Comparison of ENCODE assay signal across 8 cellular contexts in genomic region chr19:39407394-39407643, GRCh38. TPM values are rescaled to one million over a fixed set of nuclear protein-coding genes. Genes with fewer than 3 reads are reported as not detected.
DNase-seq lines count a peak whose midpoint lies in the region; ATAC-seq and TF ChIP-seq lines count a peak whose summit lies in the region.

No MANE protein-coding gene starts in this region.

- intact Hi-C loops in dendritic cell treated with granulocyte-macrophage colony-stimulating factor and Interleukin-4, amounts not matched to agents 40 ng/mL and 50 ng/mL, for 4 days (cut with micrococcal nuclease) = no loop called here

- peaks cover 56% of the 10 kb centered on the region for H3K4me1 Mint-ChIP-seq in dendritic cell treated with granulocyte-macrophage colony-stimulating factor and Interleukin-4, amounts not matched to agents 40 ng/mL and 50 ng/mL, for 4 days (ENCODE audit: low read depth)
- H3K4me1 Mint-ChIP-seq in naive thymus-derived CD8-positive, alpha-beta T cell = peaks cover 36 to 71% (median 51%) of the 10 kb centered on the region in 4 donors

- no peaks in the 10 kb centered on the region for H3K27me3 Mint-ChIP-seq in dendritic cell treated with granulocyte-macrophage colony-stimulating factor and Interleukin-4, amounts not matched to agents 40 ng/mL and 50 ng/mL, for 4 days
- H3K27me3 Mint-ChIP-seq in naive thymus-derived CD8-positive, alpha-beta T cell = peaks cover 0 to 8% (median 0%) of the 10 kb centered on the region in 5 donors

- POLR2A ChIA-PET in AG04450 (lab: Yijun Ruan, JAX) = interaction anchor here (3.7 to 3.8 kb wide), 3 partner anchors 9 to 29 kb away, joined by 20 to 27 read pairs (median 22); partner anchors contain the start of genes MED29, PAF1 and RPS16
- POLR2A ChIA-PET in naive thymus-derived CD8-positive, alpha-beta T cell (lab: Charles Lee) = interaction anchor here (1.1 to 9.1 kb wide), 7 partner anchors 10 to 125 kb away, joined by 3 to 183 read pairs (median 17); partner anchors contain the start of genes EID2B, GMFG, MED29 and PAF1

- H3K4me3 ChIP-seq in AG04450 (ENCODE audit: low read depth, low read length) = peak overlapping the region; percentile 93

- H3K27ac Mint-ChIP-seq in dendritic cell treated with granulocyte-macrophage colony-stimulating factor and Interleukin-4, amounts not matched to agents 40 ng/mL and 50 ng/mL, for 4 days = peak overlapping the region; percentile 98
- H3K27ac Mint-ChIP-seq in naive thymus-derived CD8-positive, alpha-beta T cell = peak overlapping the region; percentile 93 to 100 (median 98)

- CTCF ChIA-PET in AG04450 (lab: Charles Lee) = interaction anchor here (2.7 kb wide), 1 partner anchor 9 kb away, joined by 12 read pairs; no protein-coding TSS in a partner anchor

- H3K27ac ChIP-seq in AG04450 (ENCODE audit: low read depth, low read length) = peak overlapping the region; percentile 81

- DNase-seq in AG04450 (ENCODE audit: low read depth, low spot score) (no peak), LHCN-M2 (ENCODE audit: low read depth) (peak; percentile 52), NOMO-1 (lab: John Stamatoyannopoulos, UW; ENCODE audit: unreplicated experiment in 2 of 2) (no peak), NCI-H146 treated with DMSO at 0.1 percent for 48 hours (lab: John Stamatoyannopoulos, UW; ENCODE audit: unreplicated experiment) (no peak)
- peak in 1 of 10 donors; percentile 67 for DNase-seq in naive thymus-derived CD8-positive, alpha-beta T cell
- DNase-seq in activated CD4-positive, alpha-beta T cell treated with anti-CD3 and anti-CD28 coated beads, Interleukin-2, amount 50 U/mL, for 4 hours = no peak

- no peaks in the 10 kb centered on the region for H3K9me3 Mint-ChIP-seq in dendritic cell treated with granulocyte-macrophage colony-stimulating factor and Interleukin-4, amounts not matched to agents 40 ng/mL and 50 ng/mL, for 4 days
- peaks cover 0 to 5% (median 0%) of the 10 kb centered on the region in 9 donors for H3K9me3 Mint-ChIP-seq in naive thymus-derived CD8-positive, alpha-beta T cell

- H3K9me3 ChIP-seq in AG04450 (ENCODE audit: control insufficient read depth, insufficient read depth, low read length) = peaks cover 8% of the 10 kb centered on the region; the same call in 1 of the 2 replicates

- peak overlapping the region; percentile 99 for H3K4me3 Mint-ChIP-seq in dendritic cell treated with granulocyte-macrophage colony-stimulating factor and Interleukin-4, amounts not matched to agents 40 ng/mL and 50 ng/mL, for 4 days
- peak overlapping the region; percentile 79 to 98 (median 94) for H3K4me3 Mint-ChIP-seq in naive thymus-derived CD8-positive, alpha-beta T cell

- H3K36me3 Mint-ChIP-seq in dendritic cell treated with granulocyte-macrophage colony-stimulating factor and Interleukin-4, amounts not matched to agents 40 ng/mL and 50 ng/mL, for 4 days (ENCODE audit: low read depth) = peaks cover 62% of the 10 kb centered on the region
- H3K36me3 Mint-ChIP-seq in naive thymus-derived CD8-positive, alpha-beta T cell = peaks cover 6 to 21% (median 19%) of the 10 kb centered on the region in 3 donors

- no peak for TF ChIP-seq CTCF in AG04450 (IDR thresholded peaks at IDR 0.05; ENCODE audit: low read depth, low read length)

- ATAC-seq in naive thymus-derived CD8-positive, alpha-beta T cell = no peak
- ATAC-seq in GM18867 (IDR thresholded peaks at IDR 0.05; ENCODE audit: unreplicated experiment) = no peak

- no peaks in the 10 kb centered on the region for H3K27me3 ChIP-seq in AG04450 (ENCODE audit: control insufficient read depth, insufficient read depth, low read length)

RNA-seq across cellular contexts. Expression of gene ZFP36, which starts 0.7 kb away (rescaled TPM):
- 4.1 and 8.3 TPM in 2 replicates for polyA plus RNA-seq in AG04450 (2011; rRNA removed)
- 4.6 and 6.4 TPM in 2 replicates for polyA minus RNA-seq in AG04450 (2011; rRNA and poly(A)+ RNA removed)
- total RNA-seq in LHCN-M2 (2014; rRNA removed) = 9.3 and 15.0 TPM in 2 replicates
- polyA plus RNA-seq in LHCN-M2 (2012) = 16.3 TPM
- total RNA-seq in naive thymus-derived CD8-positive, alpha-beta T cell = 100 to 1,000 TPM; 184 to 188 TPM
- polyA plus RNA-seq in naive thymus-derived CD8-positive, alpha-beta T cell = 100 to 1,000 TPM in 2 of 3 donors, 10 to 100 TPM in 1; 70.4 to 137 (median 109) TPM

RNA-seq across cellular contexts. Expression of gene PLEKHG2, which starts 5.2 kb away (rescaled TPM):
- polyA plus RNA-seq in AG04450 (2011; rRNA removed) = 12.3 and 19.1 TPM in 2 replicates
- 27.4 and 38.3 TPM in 2 replicates for polyA minus RNA-seq in AG04450 (2011; rRNA and poly(A)+ RNA removed)
- total RNA-seq in LHCN-M2 (2014; rRNA removed) = 19.9 and 23.4 TPM in 2 replicates
- polyA plus RNA-seq in LHCN-M2 (2012) = 27.7 TPM
- 10 to 100 TPM; 14.3 to 23.8 TPM for total RNA-seq in naive thymus-derived CD8-positive, alpha-beta T cell
- 1 to 10 TPM; 4.2 to 5.0 (median 4.8) TPM for polyA plus RNA-seq in naive thymus-derived CD8-positive, alpha-beta T cell

RNA-seq across cellular contexts. Expression of gene MED29, which starts 16.1 kb away (rescaled TPM):
- 28.0 and 29.9 TPM in 2 replicates for polyA plus RNA-seq in AG04450 (2011; rRNA removed)
- 22.2 and 26.5 TPM in 2 replicates for polyA minus RNA-seq in AG04450 (2011; rRNA and poly(A)+ RNA removed)
- total RNA-seq in LHCN-M2 (2014; rRNA removed) = 32.8 and 38.7 TPM in 2 replicates
- 24.7 TPM for polyA plus RNA-seq in LHCN-M2 (2012)
- total RNA-seq in naive thymus-derived CD8-positive, alpha-beta T cell = 10 to 100 TPM; 53.8 to 59.0 TPM
- polyA plus RNA-seq in naive thymus-derived CD8-positive, alpha-beta T cell = 10 to 100 TPM; 48.1 to 71.4 (median 59.6) TPM

RNA-seq across cellular contexts. Expression of gene PAF1, which starts 16.4 kb away (rescaled TPM):
- 51.9 and 60.5 TPM in 2 replicates for polyA plus RNA-seq in AG04450 (2011; rRNA removed)
- polyA minus RNA-seq in AG04450 (2011; rRNA and poly(A)+ RNA removed) = 46.7 and 51.6 TPM in 2 replicates
- 51.9 and 61.7 TPM in 2 replicates for total RNA-seq in LHCN-M2 (2014; rRNA removed)
- polyA plus RNA-seq in LHCN-M2 (2012) = 78.7 TPM
- 10 to 100 TPM; 44.4 to 47.4 TPM for total RNA-seq in naive thymus-derived CD8-positive, alpha-beta T cell
- 10 to 100 TPM; 30.7 to 53.0 (median 43.8) TPM for polyA plus RNA-seq in naive thymus-derived CD8-positive, alpha-beta T cell

RNA-seq across cellular contexts. Expression of gene RPS16, which starts 28.4 kb away (rescaled TPM):
- 1,488 and 2,094 TPM in 2 replicates for polyA plus RNA-seq in AG04450 (2011; rRNA removed)
- 1,554 and 2,030 TPM in 2 replicates for polyA minus RNA-seq in AG04450 (2011; rRNA and poly(A)+ RNA removed)
- total RNA-seq in LHCN-M2 (2014; rRNA removed) = 159 and 209 TPM in 2 replicates
- polyA plus RNA-seq in LHCN-M2 (2012) = 3,320 TPM
- 1,000 to 10,000 TPM; 3,730 to 3,760 TPM for total RNA-seq in naive thymus-derived CD8-positive, alpha-beta T cell
- polyA plus RNA-seq in naive thymus-derived CD8-positive, alpha-beta T cell = 1,000 to 10,000 TPM; 2,588 to 2,812 (median 2,742) TPM

Comparison
In these comparisons a context has a peak if more than half of its experiments do, and no peak if none do; other contexts are left out.
1. RNA of gene ZFP36, which starts 0.7 kb away (total RNA-seq): 184 to 188 TPM in naive thymus-derived CD8-positive, alpha-beta T cell; 9.3 to 15.0 TPM in LHCN-M2; every median in the first group is over 10 times any median in the second.